Comparison of ENCODE assay signal across 1 cellular context in the genomic region with DNA sequence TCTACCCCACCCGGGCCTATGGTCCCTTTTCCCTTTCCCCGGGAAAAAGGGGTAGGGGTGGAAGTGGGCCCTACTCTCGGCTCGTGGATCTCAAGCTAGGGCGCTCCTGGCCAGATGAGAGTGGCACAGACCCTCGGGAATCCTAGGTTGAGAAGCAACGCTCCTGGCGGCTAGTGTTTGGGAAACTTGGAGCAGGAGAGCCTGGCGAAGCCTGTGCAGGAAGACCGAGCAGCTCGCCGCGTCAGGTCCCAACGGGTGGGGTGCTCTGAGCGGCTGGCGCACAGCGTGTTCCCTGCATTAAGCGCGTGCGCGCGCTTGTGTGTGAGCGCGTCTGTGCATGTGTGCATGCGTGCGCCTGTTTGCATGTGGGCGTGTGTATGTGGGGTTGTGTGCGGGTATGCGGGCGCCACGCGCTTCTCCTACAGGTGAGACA.
TF ChIP-seq lines count a peak whose summit lies in the region.

No MANE protein-coding gene starts in this region.

TF ChIP-seq in HepG2, 621 proteins besides CTCF, POLR2A, EP300 and RAD21:
- TF ChIP-seq ZNF563 (CRISPR knock-in tag; IDR thresholded peaks at IDR 0.05) (no peak), PAX8 (CRISPR knock-in tag; IDR thresholded peaks at IDR 0.05; ENCODE audit: borderline replicate concordance) (no peak), ZNF17 (CRISPR knock-in tag; IDR thresholded peaks at IDR 0.05) (no peak), U2AF2 (IDR thresholded peaks at IDR 0.05; ENCODE audit: low read depth, low read length) (no peak), ZSCAN30 (CRISPR knock-in tag; IDR thresholded peaks at IDR 0.05) (no peak), ZNF232 (CRISPR knock-in tag; IDR thresholded peaks at IDR 0.05; ENCODE audit: borderline replicate concordance) (no peak), ZNF660 (CRISPR knock-in tag; IDR thresholded peaks at IDR 0.05; ENCODE audit: borderline replicate concordance, low read depth) (no peak), ZKSCAN1 (IDR thresholded peaks at IDR 0.05; ENCODE audit: low read length) (no peak), ZZZ3 (CRISPR knock-in tag; IDR thresholded peaks at IDR 0.05; ENCODE audit: borderline replicate concordance) (no peak), NFE2L1 (CRISPR knock-in tag; IDR thresholded peaks at IDR 0.05; ENCODE audit: borderline replicate concordance) (no peak), SMAD3 (CRISPR knock-in tag; IDR thresholded peaks at IDR 0.05) (no peak), SALL1 (CRISPR knock-in tag; IDR thresholded peaks at IDR 0.05) (no peak), U2AF1 (optimal IDR thresholded peaks at IDR 0.05; ENCODE audit: low read depth, low read length) (no peak), NKX3-1 (CRISPR knock-in tag; IDR thresholded peaks at IDR 0.05) (no peak), CEBPB (IDR thresholded peaks at IDR 0.05; ENCODE audit: borderline replicate concordance, low read depth, low read length) (no peak), ZNF253 (CRISPR knock-in tag; IDR thresholded peaks at IDR 0.05; ENCODE audit: borderline replicate concordance) (no peak), WIZ (CRISPR knock-in tag; IDR thresholded peaks at IDR 0.05) (no peak)
- TF ChIP-seq, protein P1, sequence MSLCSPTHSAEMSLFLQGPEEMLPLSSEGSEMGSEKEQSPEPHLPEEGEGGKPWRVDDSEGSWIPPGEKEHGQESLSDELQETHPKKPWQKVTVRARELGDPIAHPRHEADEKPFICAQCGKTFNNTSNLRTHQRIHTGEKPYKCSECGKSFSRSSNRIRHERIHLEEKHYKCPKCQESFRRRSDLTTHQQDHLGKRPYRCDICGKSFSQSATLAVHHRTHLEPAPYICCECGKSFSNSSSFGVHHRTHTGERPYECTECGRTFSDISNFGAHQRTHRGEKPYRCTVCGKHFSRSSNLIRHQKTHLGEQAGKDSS (CRISPR knock-in tag; IDR thresholded peaks at IDR 0.05; ENCODE audit: borderline replicate concordance, low read depth), result no peak
